Comparison of ENCODE assay signal across 8 cellular contexts in genomic region chr11:45899448-45900174, GRCh38. TPM values are rescaled to one million over a fixed set of nuclear protein-coding genes. Genes with fewer than 3 reads are reported as not detected.
A peak's percentile ranks its signal among the peaks of the same experiment; 100 is the strongest.
DNase-seq lines count a peak whose midpoint lies in the region; ATAC-seq and TF ChIP-seq lines count a peak whose summit lies in the region.

No MANE protein-coding gene starts in this region.

- POLR2A ChIA-PET in HEK293T (lab: Yijun Ruan, JAX): interaction anchor here (0.8 to 1.3 kb wide), 3 partner anchors 13 to 15 kb away, joined by 3 to 4 read pairs (median 3); no protein-coding TSS in a partner anchor

- no peak for TF ChIP-seq POLR2A in gastrocnemius medialis (IDR thresholded peaks at IDR 0.05)

- CTCF ChIA-PET in HEK293T (lab: Yijun Ruan, JAX) (interaction anchor here (0.8 kb wide), 1 partner anchor 27 kb away, joined by 3 read pairs; no protein-coding TSS in a partner anchor), mammary epithelial cell (lab: Charles Lee; ENCODE audit: low non-redundant PET) (no interaction called here)

- H3K27ac ChIP-seq in VCaP (peak overlapping the region; percentile 77), mammary epithelial cell (ENCODE audit: insufficient read depth, low read depth, low read length) (peak overlapping the region; percentile 22), iPS-20b (ENCODE audit: low read length) (no peak overlapping the region), gastrocnemius medialis (peak overlapping the region in 1 of 4 donors; percentile 52)

- peak overlapping the region; percentile 79 for H2AFZ ChIP-seq in mammary epithelial cell (ENCODE audit: low read depth, low read length)

- intact Hi-C loops in mammary epithelial cell (cut with micrococcal nuclease) (loop anchor here (2.0 to 5.0 kb wide), 2 partner anchors 19 to 52 kb away; partner anchors contain the start of gene CRY2), gastrocnemius medialis (cut with DNase I; ENCODE audit: low total_unique reads) (no loop called here)

- no peaks in the 10 kb centered on the region for H3K79me2 ChIP-seq in mammary epithelial cell (ENCODE audit: insufficient read depth, low read length)

- H3K4me2 ChIP-seq in mammary epithelial cell (ENCODE audit: insufficient read depth, low read depth, low read length): peak overlapping the region; percentile 87

- H3K9me3 ChIP-seq in mammary epithelial cell (replicated peaks; ENCODE audit: insufficient read depth, low read length): no peaks in the 10 kb centered on the region
- no peaks in the 10 kb centered on the region for H3K9me3 ChIP-seq in iPS-20b (ENCODE audit: insufficient read depth, low read depth, low read length)
- H3K9me3 ChIP-seq in gastrocnemius medialis: no peaks in the 10 kb centered on the region

- H3K36me3 ChIP-seq in mammary epithelial cell (ENCODE audit: insufficient read depth, low read length) (no peaks in the 10 kb centered on the region), iPS-20b (ENCODE audit: insufficient read depth, low read depth, low read length) (peaks cover 13% of the 10 kb centered on the region), gastrocnemius medialis (no peaks in the 10 kb centered on the region)

- no peaks in the 10 kb centered on the region for H4K20me1 ChIP-seq in mammary epithelial cell (ENCODE audit: insufficient read depth, low read length)

- BruUV-seq in mammary epithelial cell (replicated peaks; lab: Mats Ljungman, UMichigan): no TSS peak

- DNase-seq in DMS 273 (lab: John Stamatoyannopoulos, UW; ENCODE audit: unreplicated experiment) (peak; percentile 93), HEK293T (ENCODE audit: extremely low spot score) (peak; percentile 90), NCI-H2029 treated with DMSO at 0.1 percent for 48 hours (lab: John Stamatoyannopoulos, UW) (peak; percentile 63), mammary epithelial cell (peak; percentile 80), gastrocnemius medialis (peak; percentile 22 to 62)

- H3K9ac ChIP-seq in mammary epithelial cell (ENCODE audit: insufficient read depth, low read length): peak overlapping the region; percentile 42
- peak overlapping the region; percentile 56; the same call in 1 of the 2 replicates for H3K9ac ChIP-seq in iPS-20b (ENCODE audit: low read depth, low read length)

- H3K27me3 ChIP-seq in mammary epithelial cell (ENCODE audit: insufficient read depth, low read length) (no peaks in the 10 kb centered on the region), iPS-20b (ENCODE audit: insufficient read depth, low read length) (peaks cover 10% of the 10 kb centered on the region), gastrocnemius medialis (peaks cover 0 to 15% (median 8%) of the 10 kb centered on the region in 3 donors)

- peak; percentile 67 to 81 for ATAC-seq in gastrocnemius medialis
- ATAC-seq in HG03469 (IDR thresholded peaks at IDR 0.05; ENCODE audit: unreplicated experiment): no peak

- TF ChIP-seq CTCF in VCaP (conservative IDR thresholded peaks at IDR 0.05) (no peak), mammary epithelial cell (conservative IDR thresholded peaks at IDR 0.05 in 1 of 2, IDR thresholded peaks at IDR 0.05 in 1 of 2; ENCODE audit: extremely low read depth in 1 of 2, insufficient read depth in 1 of 2, low read depth in 1 of 2, low read length in 2 of 2) (no peak), gastrocnemius medialis (IDR thresholded peaks at IDR 0.05 in 4 of 5, conservative IDR thresholded peaks at IDR 0.05 in 1 of 5) (no peak)

- in situ Hi-C loops in mammary epithelial cell (cut with MboI; ENCODE audit: low sequenced_read_pairs in 2 of 2): no loop called here
- in situ Hi-C loops in gastrocnemius medialis (cut with MboI; ENCODE audit: low sequenced_read_pairs in 4 of 4): no loop called here

- dilution Hi-C loops in mammary epithelial cell (cut with HindIII; ENCODE audit: low sequenced_read_pairs): no loop called here

- peaks cover 13% of the 10 kb centered on the region for H3K4me1 ChIP-seq in mammary epithelial cell (ENCODE audit: insufficient read depth, low read length)
- H3K4me1 ChIP-seq in iPS-20b (ENCODE audit: insufficient read depth, low read length): peaks cover 7% of the 10 kb centered on the region; the same call in 1 of the 2 replicates
- H3K4me1 ChIP-seq in gastrocnemius medialis: peaks cover 0 to 16% of the 10 kb centered on the region in 2 donors

- 0% methylated on average over 3 of the region's 62 CpGs for WGBS in mammary epithelial cell (ENCODE audit: low coverage, missing lambda C conversion rate)

- H3K4me3 ChIP-seq in mammary epithelial cell (replicated peaks in 1 of 3; ENCODE audit: insufficient read depth in 1 of 3, low read depth in 2 of 3, low read length in 3 of 3) (peak overlapping the region; percentile 32 to 57 (median 49)), iPS-20b (ENCODE audit: low read length) (peak overlapping the region; percentile 73; the same call in 1 of the 2 replicates), gastrocnemius medialis (peak overlapping the region; percentile 46 to 76 (median 59))

TF ChIP-seq in HEK293T, 16 proteins besides CTCF, POLR2A, EP300 and RAD21:
- no peak for TF ChIP-seq ZNF384 (IDR thresholded peaks at IDR 0.05)
- TF ChIP-seq ELF4 (IDR thresholded peaks at IDR 0.05): no peak
- TF ChIP-seq BHLHE40 (IDR thresholded peaks at IDR 0.05; ENCODE audit: borderline replicate concordance): peak; percentile 69; the same call in 1 of the 2 replicates
TF ChIP-seq in HEK293T: peak in this region for 1.

RNA-seq across cellular contexts. Expression of gene FREY1, which starts 7.5 kb away (rescaled TPM):
- total RNA-seq in mammary epithelial cell (1 to 10 TPM; 2.1 to 2.7 TPM), gastrocnemius medialis (not detected)
- polyA plus RNA-seq in mammary epithelial cell: 0.24 TPM
- not detected for polyA minus RNA-seq in mammary epithelial cell

RNA-seq across cellular contexts. Expression of gene MAPK8IP1, which starts 14.2 kb away (rescaled TPM):
- total RNA-seq in mammary epithelial cell: 10 to 100 TPM in 1 of 2 donors, 1 to 10 TPM in 1; 6.7 to 11.0 TPM
- polyA plus RNA-seq in mammary epithelial cell: 3.2 TPM
- polyA minus RNA-seq in mammary epithelial cell: 6.0 TPM
- 1 to 10 TPM; 1.4 to 4.0 (median 1.9) TPM for total RNA-seq in gastrocnemius medialis

RNA-seq across cellular contexts. Expression of gene PEX16, which starts 18.1 kb away (rescaled TPM):
- total RNA-seq in mammary epithelial cell (10 to 100 TPM; 28.5 to 30.9 TPM), gastrocnemius medialis (10 to 100 TPM; 18.5 to 27.2 (median 20.5) TPM)
- 19.6 TPM for polyA plus RNA-seq in mammary epithelial cell
- 18.1 TPM for polyA minus RNA-seq in mammary epithelial cell

RNA-seq across cellular contexts. Expression of gene LARGE2, which starts 22.8 kb away (rescaled TPM):
- 10 to 100 TPM; 16.2 to 42.3 TPM for total RNA-seq in mammary epithelial cell
- 16.4 TPM for polyA plus RNA-seq in mammary epithelial cell
- polyA minus RNA-seq in mammary epithelial cell: 16.9 TPM
- not detected for total RNA-seq in gastrocnemius medialis

RNA-seq across cellular contexts. Expression of gene CRY2, which starts 52.3 kb away (rescaled TPM):
- total RNA-seq in mammary epithelial cell (10 to 100 TPM; 13.2 to 14.0 TPM), gastrocnemius medialis (10 to 100 TPM; 36.4 to 85.9 (median 37.9) TPM)
- polyA plus RNA-seq in mammary epithelial cell: 5.2 TPM
- 19.6 TPM for polyA minus RNA-seq in mammary epithelial cell

Comparison
In these comparisons a context has a peak if more than half of its experiments do, and no peak if none do; other contexts are left out.
1. DNase-seq: peak in every context shown above with its lines; median percentile 93 in DMS 273; 90 in HEK293T; 80 in mammary epithelial cell; 63 in NCI-H2029 treated with DMSO at 0.1 percent for 48 hours; 42 in gastrocnemius medialis.